24 cellular contexts compared by ENCODE assay signal in genomic region chr1:210853276-210853675, GRCh38.
A peak's percentile ranks its signal among the peaks of the same experiment; 100 is the strongest.
DNase-seq lines count a peak whose midpoint lies in the region.
"Had no signal": no experiment of that assay in that cellular context is flagged by ENCODE, and none has a peak within 500 bp of the region (broad histone marks: within the 10 kb centered on the region; RNA-seq: fewer than 3 reads in every experiment).

No MANE protein-coding gene starts in this region.

- CTCF ChIA-PET in activated CD4-positive, alpha-beta memory T cell treated with anti-CD3 and anti-CD28 coated beads, Interleukin-2, amount 10 ng/mL, durations not matched to agents 7 days and 5 days (lab: Charles Lee), result no interaction called here

- POLR2A ChIA-PET in activated CD4-positive, alpha-beta memory T cell treated with anti-CD3 and anti-CD28 coated beads, Interleukin-2, amount 10 ng/mL, durations not matched to agents 7 days and 5 days (lab: Charles Lee), result no interaction called here

- H2AK5ac ChIP-seq in neuronal stem cell (ENCODE audit: low read depth, low read length), result no peak overlapping the region

- peak overlapping the region; percentile 27 for H3K18ac ChIP-seq in neuronal stem cell (ENCODE audit: low read length)

- no peak overlapping the region for H3K27ac Mint-ChIP-seq in activated CD4-positive, alpha-beta memory T cell treated with anti-CD3 and anti-CD28 coated beads, Interleukin-2, amount 10 ng/mL, durations not matched to agents 7 days and 5 days
- H3K27ac Mint-ChIP-seq: CD14-positive monocyte; CD4-positive, alpha-beta memory T cell; CD4-positive, CD25-positive, alpha-beta regulatory T cell; CD8-positive, alpha-beta memory T cell had no signal

- peak overlapping the region; percentile 11 for H3K27ac ChIP-seq in caudate nucleus (ENCODE audit: low read depth, low read length)
- no peak overlapping the region for H3K27ac ChIP-seq in neuronal stem cell (replicated peaks; ENCODE audit: low read length)
- H3K27ac ChIP-seq: 22Rv1, BLaER1 had no signal

- DNase-seq in NCI-H446 treated with DMSO at 0.1 percent for 48 hours (lab: John Stamatoyannopoulos, UW), result peak; percentile 3
- no peak for DNase-seq in NCI-H446 (lab: John Stamatoyannopoulos, UW)
- no peak for DNase-seq in caudate nucleus (lab: John Stamatoyannopoulos, UW)
- no peak for DNase-seq in neuronal stem cell (ENCODE audit: low spot score)
- no peak for DNase-seq in NCI-H2081 treated with DMSO at 0.1 percent for 48 hours (lab: John Stamatoyannopoulos, UW)
- no peak for DNase-seq in A172 (ENCODE audit: low spot score)
- DNase-seq in activated CD4-positive, alpha-beta memory T cell treated with anti-CD3 and anti-CD28 coated beads, Interleukin-2, amount 10 ng/mL, durations not matched to agents 7 days and 5 days, result no peak
- DNase-seq: ACHN; BE2C; C1 segment of cervical spinal cord; CD4-positive, alpha-beta memory T cell; CD4-positive, CD25-positive, alpha-beta regulatory T cell; CD8-positive, alpha-beta memory T cell; COR-L47; DMS 273 treated with DMSO at 0.1 percent for 48 hours; DMS153; DMS53; DND-41; EL; GDM1 had no signal

- H2BK120ac ChIP-seq in neuronal stem cell (ENCODE audit: low read depth, low read length), result no peak overlapping the region

- H3K9ac ChIP-seq in neuronal stem cell (ENCODE audit: low read depth, low read length, poor library complexity), result no peak overlapping the region
- H3K9ac ChIP-seq: BLaER1 had no signal

- H3K4me2 ChIP-seq in neuronal stem cell (ENCODE audit: insufficient read depth, low read length, poor library complexity, severe bottlenecking), result no peak overlapping the region
- H3K4me2 ChIP-seq: BLaER1 had no signal

- no peaks in the 10 kb centered on the region for H3K36me3 ChIP-seq in neuronal stem cell (replicated peaks in 1 of 2; ENCODE audit: control insufficient read depth in 2 of 2, insufficient read depth in 2 of 2, low read length in 2 of 2)
- H3K36me3 ChIP-seq: BE2C, BLaER1 had no signal

- no peaks in the 10 kb centered on the region for H3K9me3 ChIP-seq in neuronal stem cell (replicated peaks in 1 of 2; ENCODE audit: control insufficient read depth in 2 of 2, insufficient read depth in 1 of 2, low read depth in 1 of 2, low read length in 2 of 2)
- H3K9me3 ChIP-seq: BE2C, BLaER1 had no signal

- no peaks in the 10 kb centered on the region for H3K4me1 Mint-ChIP-seq in activated CD4-positive, alpha-beta memory T cell treated with anti-CD3 and anti-CD28 coated beads, Interleukin-2, amount 10 ng/mL, durations not matched to agents 7 days and 5 days
- H3K4me1 Mint-ChIP-seq: CD14-positive monocyte; CD4-positive, alpha-beta memory T cell; CD4-positive, CD25-positive, alpha-beta regulatory T cell; CD8-positive, alpha-beta memory T cell had no signal

- H3K79me1 ChIP-seq in neuronal stem cell (ENCODE audit: low read depth, low read length), result no peaks in the 10 kb centered on the region

- H4K91ac ChIP-seq in neuronal stem cell (ENCODE audit: low read depth, low read length, poor library complexity), result no peak overlapping the region

- no peak overlapping the region for H2AFZ ChIP-seq in neuronal stem cell (ENCODE audit: low read length)

- H3K4me3 ChIP-seq in neuronal stem cell (ENCODE audit: low read length in 2 of 2), result no peak overlapping the region
- H3K4me3 ChIP-seq: BLaER1, GM12878 had no signal

- no peaks in the 10 kb centered on the region for H3K27me3 Mint-ChIP-seq in activated CD4-positive, alpha-beta memory T cell treated with anti-CD3 and anti-CD28 coated beads, Interleukin-2, amount 10 ng/mL, durations not matched to agents 7 days and 5 days

- H2BK5ac ChIP-seq in neuronal stem cell (ENCODE audit: low read length), result no peak overlapping the region

- H3K4ac ChIP-seq in neuronal stem cell (ENCODE audit: low read length), result no peak overlapping the region

- peaks cover 0 to 11% of the 10 kb centered on the region in 2 donors for H3K4me1 ChIP-seq in neuronal stem cell (ENCODE audit: control insufficient read depth in 2 of 2, insufficient read depth in 1 of 2, low read depth in 1 of 2, low read length in 2 of 2)
- H3K4me1 ChIP-seq: BE2C had no signal

- no peak overlapping the region for H4K8ac ChIP-seq in neuronal stem cell (ENCODE audit: low read depth, low read length)

- no peaks in the 10 kb centered on the region for H3K9me3 Mint-ChIP-seq in activated CD4-positive, alpha-beta memory T cell treated with anti-CD3 and anti-CD28 coated beads, Interleukin-2, amount 10 ng/mL, durations not matched to agents 7 days and 5 days
- H3K9me3 Mint-ChIP-seq: CD4-positive, CD25-positive, alpha-beta regulatory T cell had no signal

- H2BK15ac ChIP-seq in neuronal stem cell (ENCODE audit: low read length), result no peak overlapping the region

- H3K27me3 ChIP-seq in neuronal stem cell (ENCODE audit: control insufficient read depth in 3 of 3, insufficient read depth in 3 of 3, low read depth in 1 of 3, low read length in 3 of 3), result no peaks in the 10 kb centered on the region
- H3K27me3 ChIP-seq: BE2C, BLaER1 had no signal

- no peak overlapping the region for H2BK12ac ChIP-seq in neuronal stem cell (ENCODE audit: low read length)

- H3K4me3 Mint-ChIP-seq in activated CD4-positive, alpha-beta memory T cell treated with anti-CD3 and anti-CD28 coated beads, Interleukin-2, amount 10 ng/mL, durations not matched to agents 7 days and 5 days, result no peak overlapping the region
- H3K4me3 Mint-ChIP-seq: CD14-positive monocyte; CD4-positive, alpha-beta memory T cell; CD4-positive, CD25-positive, alpha-beta regulatory T cell; CD8-positive, alpha-beta memory T cell had no signal

- H3K36me3 Mint-ChIP-seq in activated CD4-positive, alpha-beta memory T cell treated with anti-CD3 and anti-CD28 coated beads, Interleukin-2, amount 10 ng/mL, durations not matched to agents 7 days and 5 days (ENCODE audit: low read depth), result no peaks in the 10 kb centered on the region
- H3K36me3 Mint-ChIP-seq: CD14-positive monocyte; CD4-positive, alpha-beta memory T cell; CD4-positive, CD25-positive, alpha-beta regulatory T cell; CD8-positive, alpha-beta memory T cell had no signal

- no peak overlapping the region for H3K23ac ChIP-seq in neuronal stem cell (ENCODE audit: low read depth, low read length, poor library complexity)

- H3K14ac ChIP-seq in neuronal stem cell (ENCODE audit: low read length), result no peak overlapping the region
